ENCODE assay signal across 1 cellular context in genomic region chr7:101299511-101300464, GRCh38.
TF ChIP-seq lines count a peak whose summit lies in the region.

No MANE protein-coding gene starts in this region.

TF ChIP-seq in HepG2, 621 proteins besides CTCF, POLR2A, EP300 and RAD21 (continues in another document):
- TF ChIP-seq PHF20 (CRISPR knock-in tag; IDR thresholded peaks at IDR 0.05) (no peak), NONO (IDR thresholded peaks at IDR 0.05) (no peak), NONO (CRISPR knock-in tag; conservative IDR thresholded peaks at IDR 0.05) (no peak), GZF1 (CRISPR knock-in tag; IDR thresholded peaks at IDR 0.05) (no peak), TEAD3 (CRISPR knock-in tag; optimal IDR thresholded peaks at IDR 0.05; ENCODE audit: borderline replicate concordance) (no peak), NR2C2 (CRISPR knock-in tag; IDR thresholded peaks at IDR 0.05; ENCODE audit: borderline replicate concordance) (no peak), STAT6 (CRISPR knock-in tag; IDR thresholded peaks at IDR 0.05; ENCODE audit: borderline replicate concordance) (no peak), ZZZ3 (CRISPR knock-in tag; IDR thresholded peaks at IDR 0.05; ENCODE audit: borderline replicate concordance) (no peak), ZSCAN21 (CRISPR knock-in tag; IDR thresholded peaks at IDR 0.05; ENCODE audit: borderline replicate concordance) (no peak), ZNF484 (CRISPR knock-in tag; IDR thresholded peaks at IDR 0.05; ENCODE audit: borderline replicate concordance, low read depth) (peak; percentile 96; the same call in 1 of the 2 replicates), ZNF746 (CRISPR knock-in tag; IDR thresholded peaks at IDR 0.05) (no peak), ATF7-NPFF (CRISPR knock-in tag; IDR thresholded peaks at IDR 0.05; ENCODE audit: low read depth) (no peak), UBTF (CRISPR knock-in tag; IDR thresholded peaks at IDR 0.05) (peak; percentile 66), ZNF441 (CRISPR knock-in tag; IDR thresholded peaks at IDR 0.05; ENCODE audit: borderline replicate concordance) (no peak), CCAR2 (optimal IDR thresholded peaks at IDR 0.05; ENCODE audit: low read depth, low read length) (no peak), IKZF4 (CRISPR knock-in tag; IDR thresholded peaks at IDR 0.05; ENCODE audit: borderline replicate concordance, low read depth, not compliant biosample characterization) (peak; percentile 35), RARG (CRISPR knock-in tag; IDR thresholded peaks at IDR 0.05; ENCODE audit: low read depth) (no peak), PHB2 (IDR thresholded peaks at IDR 0.05; ENCODE audit: partially characterized antibody) (no peak), IRF2 (CRISPR knock-in tag; IDR thresholded peaks at IDR 0.05) (no peak), U2AF1 (optimal IDR thresholded peaks at IDR 0.05; ENCODE audit: low read depth, low read length) (no peak), ZNF274 (CRISPR knock-in tag; IDR thresholded peaks at IDR 0.05) (no peak)
- TF ChIP-seq, protein P1, sequence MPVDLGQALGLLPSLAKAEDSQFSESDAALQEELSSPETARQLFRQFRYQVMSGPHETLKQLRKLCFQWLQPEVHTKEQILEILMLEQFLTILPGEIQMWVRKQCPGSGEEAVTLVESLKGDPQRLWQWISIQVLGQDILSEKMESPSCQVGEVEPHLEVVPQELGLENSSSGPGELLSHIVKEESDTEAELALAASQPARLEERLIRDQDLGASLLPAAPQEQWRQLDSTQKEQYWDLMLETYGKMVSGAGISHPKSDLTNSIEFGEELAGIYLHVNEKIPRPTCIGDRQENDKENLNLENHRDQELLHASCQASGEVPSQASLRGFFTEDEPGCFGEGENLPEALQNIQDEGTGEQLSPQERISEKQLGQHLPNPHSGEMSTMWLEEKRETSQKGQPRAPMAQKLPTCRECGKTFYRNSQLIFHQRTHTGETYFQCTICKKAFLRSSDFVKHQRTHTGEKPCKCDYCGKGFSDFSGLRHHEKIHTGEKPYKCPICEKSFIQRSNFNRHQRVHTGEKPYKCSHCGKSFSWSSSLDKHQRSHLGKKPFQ (CRISPR knock-in tag; IDR thresholded peaks at IDR 0.05; ENCODE audit: insufficient replicate concordance): peak; percentile 37
- TF ChIP-seq, protein P2, sequence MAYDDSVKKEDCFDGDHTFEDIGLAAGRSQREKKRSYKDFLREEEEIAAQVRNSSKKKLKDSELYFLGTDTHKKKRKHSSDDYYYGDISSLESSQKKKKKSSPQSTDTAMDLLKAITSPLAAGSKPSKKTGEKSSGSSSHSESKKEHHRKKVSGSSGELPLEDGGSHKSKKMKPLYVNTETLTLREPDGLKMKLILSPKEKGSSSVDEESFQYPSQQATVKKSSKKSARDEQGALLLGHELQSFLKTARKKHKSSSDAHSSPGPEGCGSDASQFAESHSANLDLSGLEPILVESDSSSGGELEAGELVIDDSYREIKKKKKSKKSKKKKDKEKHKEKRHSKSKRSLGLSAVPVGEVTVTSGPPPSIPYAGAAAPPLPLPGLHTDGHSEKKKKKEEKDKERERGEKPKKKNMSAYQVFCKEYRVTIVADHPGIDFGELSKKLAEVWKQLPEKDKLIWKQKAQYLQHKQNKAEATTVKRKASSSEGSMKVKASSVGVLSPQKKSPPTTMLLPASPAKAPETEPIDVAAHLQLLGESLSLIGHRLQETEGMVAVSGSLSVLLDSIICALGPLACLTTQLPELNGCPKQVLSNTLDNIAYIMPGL (CRISPR knock-in tag; IDR thresholded peaks at IDR 0.05; ENCODE audit: borderline replicate concordance in 1 of 2, low read depth in 1 of 2): no peak
- TF ChIP-seq, protein P3, sequence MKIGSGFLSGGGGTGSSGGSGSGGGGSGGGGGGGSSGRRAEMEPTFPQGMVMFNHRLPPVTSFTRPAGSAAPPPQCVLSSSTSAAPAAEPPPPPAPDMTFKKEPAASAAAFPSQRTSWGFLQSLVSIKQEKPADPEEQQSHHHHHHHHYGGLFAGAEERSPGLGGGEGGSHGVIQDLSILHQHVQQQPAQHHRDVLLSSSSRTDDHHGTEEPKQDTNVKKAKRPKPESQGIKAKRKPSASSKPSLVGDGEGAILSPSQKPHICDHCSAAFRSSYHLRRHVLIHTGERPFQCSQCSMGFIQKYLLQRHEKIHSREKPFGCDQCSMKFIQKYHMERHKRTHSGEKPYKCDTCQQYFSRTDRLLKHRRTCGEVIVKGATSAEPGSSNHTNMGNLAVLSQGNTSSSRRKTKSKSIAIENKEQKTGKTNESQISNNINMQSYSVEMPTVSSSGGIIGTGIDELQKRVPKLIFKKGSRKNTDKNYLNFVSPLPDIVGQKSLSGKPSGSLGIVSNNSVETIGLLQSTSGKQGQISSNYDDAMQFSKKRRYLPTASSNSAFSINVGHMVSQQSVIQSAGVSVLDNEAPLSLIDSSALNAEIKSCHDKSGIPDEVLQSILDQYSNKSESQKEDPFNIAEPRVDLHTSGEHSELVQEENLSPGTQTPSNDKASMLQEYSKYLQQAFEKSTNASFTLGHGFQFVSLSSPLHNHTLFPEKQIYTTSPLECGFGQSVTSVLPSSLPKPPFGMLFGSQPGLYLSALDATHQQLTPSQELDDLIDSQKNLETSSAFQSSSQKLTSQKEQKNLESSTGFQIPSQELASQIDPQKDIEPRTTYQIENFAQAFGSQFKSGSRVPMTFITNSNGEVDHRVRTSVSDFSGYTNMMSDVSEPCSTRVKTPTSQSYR (CRISPR knock-in tag; IDR thresholded peaks at IDR 0.05; ENCODE audit: borderline replicate concordance): no peak
- TF ChIP-seq, protein P4, sequence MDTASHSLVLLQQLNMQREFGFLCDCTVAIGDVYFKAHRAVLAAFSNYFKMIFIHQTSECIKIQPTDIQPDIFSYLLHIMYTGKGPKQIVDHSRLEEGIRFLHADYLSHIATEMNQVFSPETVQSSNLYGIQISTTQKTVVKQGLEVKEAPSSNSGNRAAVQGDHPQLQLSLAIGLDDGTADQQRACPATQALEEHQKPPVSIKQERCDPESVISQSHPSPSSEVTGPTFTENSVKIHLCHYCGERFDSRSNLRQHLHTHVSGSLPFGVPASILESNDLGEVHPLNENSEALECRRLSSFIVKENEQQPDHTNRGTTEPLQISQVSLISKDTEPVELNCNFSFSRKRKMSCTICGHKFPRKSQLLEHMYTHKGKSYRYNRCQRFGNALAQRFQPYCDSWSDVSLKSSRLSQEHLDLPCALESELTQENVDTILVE (CRISPR knock-in tag; IDR thresholded peaks at IDR 0.05): no peak
- TF ChIP-seq, protein P5, sequence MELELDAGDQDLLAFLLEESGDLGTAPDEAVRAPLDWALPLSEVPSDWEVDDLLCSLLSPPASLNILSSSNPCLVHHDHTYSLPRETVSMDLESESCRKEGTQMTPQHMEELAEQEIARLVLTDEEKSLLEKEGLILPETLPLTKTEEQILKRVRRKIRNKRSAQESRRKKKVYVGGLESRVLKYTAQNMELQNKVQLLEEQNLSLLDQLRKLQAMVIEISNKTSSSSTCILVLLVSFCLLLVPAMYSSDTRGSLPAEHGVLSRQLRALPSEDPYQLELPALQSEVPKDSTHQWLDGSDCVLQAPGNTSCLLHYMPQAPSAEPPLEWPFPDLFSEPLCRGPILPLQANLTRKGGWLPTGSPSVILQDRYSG (CRISPR knock-in tag; IDR thresholded peaks at IDR 0.05): no peak
- TF ChIP-seq, protein P6, sequence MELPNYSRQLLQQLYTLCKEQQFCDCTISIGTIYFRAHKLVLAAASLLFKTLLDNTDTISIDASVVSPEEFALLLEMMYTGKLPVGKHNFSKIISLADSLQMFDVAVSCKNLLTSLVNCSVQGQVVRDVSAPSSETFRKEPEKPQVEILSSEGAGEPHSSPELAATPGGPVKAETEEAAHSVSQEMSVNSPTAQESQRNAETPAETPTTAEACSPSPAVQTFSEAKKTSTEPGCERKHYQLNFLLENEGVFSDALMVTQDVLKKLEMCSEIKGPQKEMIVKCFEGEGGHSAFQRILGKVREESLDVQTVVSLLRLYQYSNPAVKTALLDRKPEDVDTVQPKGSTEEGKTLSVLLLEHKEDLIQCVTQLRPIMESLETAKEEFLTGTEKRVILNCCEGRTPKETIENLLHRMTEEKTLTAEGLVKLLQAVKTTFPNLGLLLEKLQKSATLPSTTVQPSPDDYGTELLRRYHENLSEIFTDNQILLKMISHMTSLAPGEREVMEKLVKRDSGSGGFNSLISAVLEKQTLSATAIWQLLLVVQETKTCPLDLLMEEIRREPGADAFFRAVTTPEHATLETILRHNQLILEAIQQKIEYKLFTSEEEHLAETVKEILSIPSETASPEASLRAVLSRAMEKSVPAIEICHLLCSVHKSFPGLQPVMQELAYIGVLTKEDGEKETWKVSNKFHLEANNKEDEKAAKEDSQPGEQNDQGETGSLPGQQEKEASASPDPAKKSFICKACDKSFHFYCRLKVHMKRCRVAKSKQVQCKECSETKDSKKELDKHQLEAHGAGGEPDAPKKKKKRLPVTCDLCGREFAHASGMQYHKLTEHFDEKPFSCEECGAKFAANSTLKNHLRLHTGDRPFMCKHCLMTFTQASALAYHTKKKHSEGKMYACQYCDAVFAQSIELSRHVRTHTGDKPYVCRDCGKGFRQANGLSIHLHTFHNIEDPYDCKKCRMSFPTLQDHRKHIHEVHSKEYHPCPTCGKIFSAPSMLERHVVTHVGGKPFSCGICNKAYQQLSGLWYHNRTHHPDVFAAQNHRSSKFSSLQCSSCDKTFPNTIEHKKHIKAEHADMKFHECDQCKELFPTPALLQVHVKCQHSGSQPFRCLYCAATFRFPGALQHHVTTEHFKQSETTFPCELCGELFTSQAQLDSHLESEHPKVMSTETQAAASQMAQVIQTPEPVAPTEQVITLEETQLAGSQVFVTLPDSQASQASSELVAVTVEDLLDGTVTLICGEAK (IDR thresholded peaks at IDR 0.05): no peak
- TF ChIP-seq, protein P6 (CRISPR knock-in tag; IDR thresholded peaks at IDR 0.05): no peak
- TF ChIP-seq, protein P7, sequence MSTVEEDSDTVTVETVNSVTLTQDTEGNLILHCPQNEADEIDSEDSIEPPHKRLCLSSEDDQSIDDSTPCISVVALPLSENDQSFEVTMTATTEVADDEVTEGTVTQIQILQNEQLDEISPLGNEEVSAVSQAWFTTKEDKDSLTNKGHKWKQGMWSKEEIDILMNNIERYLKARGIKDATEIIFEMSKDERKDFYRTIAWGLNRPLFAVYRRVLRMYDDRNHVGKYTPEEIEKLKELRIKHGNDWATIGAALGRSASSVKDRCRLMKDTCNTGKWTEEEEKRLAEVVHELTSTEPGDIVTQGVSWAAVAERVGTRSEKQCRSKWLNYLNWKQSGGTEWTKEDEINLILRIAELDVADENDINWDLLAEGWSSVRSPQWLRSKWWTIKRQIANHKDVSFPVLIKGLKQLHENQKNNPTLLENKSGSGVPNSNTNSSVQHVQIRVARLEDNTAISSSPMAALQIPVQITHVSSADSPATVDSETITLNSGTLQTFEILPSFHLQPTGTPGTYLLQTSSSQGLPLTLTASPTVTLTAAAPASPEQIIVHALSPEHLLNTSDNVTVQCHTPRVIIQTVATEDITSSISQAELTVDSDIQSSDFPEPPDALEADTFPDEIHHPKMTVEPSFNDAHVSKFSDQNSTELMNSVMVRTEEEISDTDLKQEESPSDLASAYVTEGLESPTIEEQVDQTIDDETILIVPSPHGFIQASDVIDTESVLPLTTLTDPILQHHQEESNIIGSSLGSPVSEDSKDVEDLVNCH (CRISPR knock-in tag; IDR thresholded peaks at IDR 0.05): no peak
